ENCODE assay signal across 8 cellular contexts in the genomic region with DNA sequence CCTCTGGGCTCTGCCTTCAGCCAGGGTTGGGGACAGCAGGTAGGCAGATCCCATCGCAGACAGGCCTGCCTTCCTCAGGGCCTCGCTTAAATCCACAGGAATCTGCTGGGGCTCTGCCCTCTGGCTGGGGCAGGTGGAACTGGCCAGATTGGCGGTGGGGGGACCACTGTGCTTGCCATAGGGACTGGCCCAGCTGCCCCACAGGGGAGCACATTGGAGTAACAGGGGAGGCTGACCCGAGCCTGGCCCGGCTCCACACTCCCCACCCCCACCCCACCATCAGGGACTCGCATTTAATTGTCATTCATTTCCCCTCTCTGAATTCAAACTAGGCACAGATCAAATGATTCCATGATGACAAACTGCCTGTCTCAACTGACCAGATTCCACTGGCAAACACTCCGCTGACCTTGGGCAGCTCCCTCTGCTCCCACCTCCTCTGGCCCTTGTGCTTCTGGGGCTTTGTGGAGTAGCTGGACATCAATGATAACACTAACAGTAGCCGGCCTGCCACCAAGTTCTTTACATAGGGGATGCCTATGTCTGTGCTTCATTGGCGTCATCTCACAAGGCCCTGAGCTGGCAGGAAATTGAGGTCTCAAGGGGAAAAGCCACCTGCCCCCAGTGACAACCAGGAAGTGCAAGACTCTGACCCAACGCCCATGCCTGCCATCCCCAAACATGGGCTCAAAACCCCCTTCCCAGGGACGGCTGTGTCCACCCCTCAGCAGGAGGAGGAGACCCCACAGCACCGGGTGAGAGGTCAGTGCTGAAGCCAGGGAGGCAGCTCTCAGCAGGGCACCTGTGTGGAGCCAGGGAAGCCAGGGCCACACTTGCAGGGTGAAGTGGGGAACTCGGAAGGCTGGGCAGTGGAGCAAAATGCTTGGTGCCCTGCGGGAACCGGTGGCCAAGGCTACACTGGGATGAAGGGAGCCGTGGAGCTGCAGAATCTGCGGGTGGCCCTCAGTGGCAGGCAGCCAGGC. TPM values are rescaled to one million over a fixed set of nuclear protein-coding genes. Genes with fewer than 3 reads are reported as not detected.
DNase-seq lines count a peak whose midpoint lies in the region; ATAC-seq and TF ChIP-seq lines count a peak whose summit lies in the region.

No MANE protein-coding gene starts in this region.

- peaks cover 15% of the 10 kb centered on the region for H3K27me3 ChIP-seq in brain microvascular endothelial cell (replicated peaks)

- TF ChIP-seq POLR2A in lower leg skin (IDR thresholded peaks at IDR 0.05) = no peak

- peak; percentile 43 for ATAC-seq in HG03354 (IDR thresholded peaks at IDR 0.05; ENCODE audit: poor library complexity, severe bottlenecking, unreplicated experiment)

- in situ Hi-C loops in brain microvascular endothelial cell (cut with HindIII; ENCODE audit: low pct_ligation_motif_present, low sequenced_read_pairs) = no loop called here

- WGBS in lower leg skin, 2 donors = 78 to 89% methylated on average over 16 to 17 of the region's 17 CpGs

- no peak overlapping the region for H3K27ac Mint-ChIP-seq in glutamatergic neuron (ENCODE audit: unreplicated experiment)

- no peaks in the 10 kb centered on the region for H3K36me3 Mint-ChIP-seq in glutamatergic neuron (ENCODE audit: unreplicated experiment)

- no peaks in the 10 kb centered on the region for H3K36me3 ChIP-seq in brain microvascular endothelial cell (replicated peaks)

- H3K9me3 Mint-ChIP-seq in glutamatergic neuron (ENCODE audit: unreplicated experiment) = peaks cover 2% of the 10 kb centered on the region

- TF ChIP-seq CTCF in brain microvascular endothelial cell (IDR thresholded peaks at IDR 0.05; ENCODE audit: low read depth, low read length, missing control alignments) = peak; percentile 57
- no peak for TF ChIP-seq CTCF in glutamatergic neuron (IDR thresholded peaks at IDR 0.05; ENCODE audit: partially characterized antibody, unreplicated experiment)
- no peak for TF ChIP-seq CTCF in lower leg skin (IDR thresholded peaks at IDR 0.05)

- H3K27me3 Mint-ChIP-seq in glutamatergic neuron (ENCODE audit: unreplicated experiment) = peaks cover 15% of the 10 kb centered on the region

- intact Hi-C loops in lower leg skin (cut with DNase I; ENCODE audit: low total_unique reads) = no loop called here

- no peak overlapping the region for H3K4me3 ChIP-seq in brain microvascular endothelial cell (ENCODE audit: low read depth, low read length)
- H3K4me3 ChIP-seq in lower leg skin (ENCODE audit: low read depth, poor library complexity, severe bottlenecking) = no peak overlapping the region

- DNase-seq in stimulated activated CD4-positive, alpha-beta T cell treated with anti-CD3 and anti-CD28 coated beads, Interleukin-1b, Interleukin-23, amount 100 ng/mL, for 48 hours = peak; percentile 18
- DNase-seq in stimulated activated CD4-positive, alpha-beta T cell treated with anti-CD3 and anti-CD28 coated beads, Interleukin-4, amount 100 ng/mL, for 4 hours = no peak
- DNase-seq in brain microvascular endothelial cell = no peak
- DNase-seq in stimulated activated CD8-positive, alpha-beta memory T cell treated with anti-CD3 and anti-CD28 coated beads, Interleukin-12 subunit alpha, Interleukin-12 subunit beta, amount 100 ng/mL, for 4 hours (ENCODE audit: low read depth) = peak; percentile 32
- no peak for DNase-seq in glutamatergic neuron
- DNase-seq in lower leg skin (ENCODE audit: low spot score in 2 of 2) = no peak
- DNase-seq in COLO829 (ENCODE audit: low spot score) = no peak

- no peak overlapping the region for H3K27ac ChIP-seq in brain microvascular endothelial cell

- H3K4me1 Mint-ChIP-seq in glutamatergic neuron (ENCODE audit: low read depth, unreplicated experiment) = no peaks in the 10 kb centered on the region

- H3K4me3 Mint-ChIP-seq in glutamatergic neuron (ENCODE audit: unreplicated experiment) = no peak overlapping the region

RNA-seq across cellular contexts. Expression of gene B3GNT7, which starts 2.1 kb away (rescaled TPM):
- total RNA-seq in glutamatergic neuron (ENCODE audit: unreplicated experiment) (0.27 TPM), lower leg skin (1 to 10 TPM; 1.2 to 2.6 (median 1.8) TPM)

Comparison
In these comparisons a context has a peak if more than half of its experiments do, and no peak if none do; other contexts are left out.
1. DNase-seq: peak in stimulated activated CD4-positive, alpha-beta T cell treated with anti-CD3 and anti-CD28 coated beads, Interleukin-1b, Interleukin-23, amount 100 ng/mL, for 48 hours (single experiment) and stimulated activated CD8-positive, alpha-beta memory T cell treated with anti-CD3 and anti-CD28 coated beads, Interleukin-12 subunit alpha, Interleukin-12 subunit beta, amount 100 ng/mL, for 4 hours (single experiment); none in stimulated activated CD4-positive, alpha-beta T cell treated with anti-CD3 and anti-CD28 coated beads, Interleukin-4, amount 100 ng/mL, for 4 hours (0 of 2), brain microvascular endothelial cell (single experiment), glutamatergic neuron (single experiment), lower leg skin (0 of 2) and COLO829 (single experiment).